In the genomic region with DNA sequence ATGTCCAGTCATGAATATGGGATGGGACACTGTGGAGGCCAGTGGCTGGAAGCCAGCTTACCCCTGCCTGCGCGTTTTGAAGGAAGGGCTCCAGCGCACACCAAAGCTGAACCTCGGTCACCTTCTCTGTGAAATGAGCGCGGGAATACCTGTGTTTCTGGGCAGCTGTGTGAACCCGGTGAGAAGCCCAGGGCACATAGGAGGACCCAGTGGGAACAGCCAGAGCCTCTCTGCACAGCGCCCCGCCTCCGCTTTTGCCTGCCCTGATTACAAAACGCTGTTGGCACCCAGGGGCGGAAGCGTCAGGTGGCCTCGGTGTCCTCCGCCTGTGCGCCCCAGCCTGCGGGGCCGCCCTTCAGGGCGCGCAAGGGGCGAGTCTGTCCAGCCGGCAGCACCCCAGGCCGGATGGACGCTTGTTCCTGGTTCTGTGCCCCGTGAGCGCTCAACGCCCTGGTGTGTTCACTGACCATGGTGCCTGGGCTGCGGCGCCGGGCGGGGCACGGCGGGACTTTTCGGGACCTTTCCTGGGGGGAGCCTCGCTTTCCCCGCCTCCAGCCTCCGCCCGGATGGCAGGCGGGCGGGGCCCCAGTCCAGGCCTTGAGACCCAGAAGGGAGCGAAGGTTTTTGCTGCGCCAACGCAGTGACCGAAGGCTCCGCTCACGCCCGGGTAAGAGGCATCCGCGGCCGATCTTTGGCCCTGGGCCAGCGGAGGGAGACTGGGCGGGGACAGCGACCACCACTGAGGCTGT, we compare ENCODE assay signal across 1 cellular context.
TF ChIP-seq lines count a peak whose summit lies in the region.

A gene (plus strand): TSS at position 588 of the 749 bp plus-strand sequence. CDS start 23,895 bp downstream, outside the sequence.

TF ChIP-seq in HepG2, 621 proteins besides CTCF, POLR2A, EP300 and RAD21 (continued from another document and continues in another):
- TF ChIP-seq, protein P1, sequence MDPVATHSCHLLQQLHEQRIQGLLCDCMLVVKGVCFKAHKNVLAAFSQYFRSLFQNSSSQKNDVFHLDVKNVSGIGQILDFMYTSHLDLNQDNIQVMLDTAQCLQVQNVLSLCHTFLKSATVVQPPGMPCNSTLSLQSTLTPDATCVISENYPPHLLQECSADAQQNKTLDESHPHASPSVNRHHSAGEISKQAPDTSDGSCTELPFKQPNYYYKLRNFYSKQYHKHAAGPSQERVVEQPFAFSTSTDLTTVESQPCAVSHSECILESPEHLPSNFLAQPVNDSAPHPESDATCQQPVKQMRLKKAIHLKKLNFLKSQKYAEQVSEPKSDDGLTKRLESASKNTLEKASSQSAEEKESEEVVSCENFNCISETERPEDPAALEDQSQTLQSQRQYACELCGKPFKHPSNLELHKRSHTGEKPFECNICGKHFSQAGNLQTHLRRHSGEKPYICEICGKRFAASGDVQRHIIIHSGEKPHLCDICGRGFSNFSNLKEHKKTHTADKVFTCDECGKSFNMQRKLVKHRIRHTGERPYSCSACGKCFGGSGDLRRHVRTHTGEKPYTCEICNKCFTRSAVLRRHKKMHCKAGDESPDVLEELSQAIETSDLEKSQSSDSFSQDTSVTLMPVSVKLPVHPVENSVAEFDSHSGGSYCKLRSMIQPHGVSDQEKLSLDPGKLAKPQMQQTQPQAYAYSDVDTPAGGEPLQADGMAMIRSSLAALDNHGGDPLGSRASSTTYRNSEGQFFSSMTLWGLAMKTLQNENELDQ (CRISPR knock-in tag; IDR thresholded peaks at IDR 0.05; ENCODE audit: borderline replicate concordance) = no peak
- TF ChIP-seq ZNF138 (CRISPR knock-in tag; IDR thresholded peaks at IDR 0.05; ENCODE audit: low read depth) (no peak), FOSL1 (CRISPR knock-in tag; IDR thresholded peaks at IDR 0.05; ENCODE audit: borderline replicate concordance) (no peak), CHD4 (IDR thresholded peaks at IDR 0.05; ENCODE audit: borderline replicate concordance, low read length) (no peak), ZNF292 (CRISPR knock-in tag; IDR thresholded peaks at IDR 0.05; ENCODE audit: borderline replicate concordance, low read depth) (peak; percentile 26), KMT2A (CRISPR knock-in tag; IDR thresholded peaks at IDR 0.05) (0 out of 2 replicates have a peak, but pooled peaks have one; percentile 40), NR2C2 (CRISPR knock-in tag; IDR thresholded peaks at IDR 0.05; ENCODE audit: borderline replicate concordance) (peak; percentile 32; the same call in 1 of the 2 replicates), ZNF709 (CRISPR knock-in tag; IDR thresholded peaks at IDR 0.05) (no peak; the same call in 1 of the 2 replicates), ZKSCAN5 (CRISPR knock-in tag; IDR thresholded peaks at IDR 0.05) (no peak), PPARG (CRISPR knock-in tag; conservative IDR thresholded peaks at IDR 0.05) (no peak), WIZ (CRISPR knock-in tag; IDR thresholded peaks at IDR 0.05) (no peak), ZNF3 (CRISPR knock-in tag; IDR thresholded peaks at IDR 0.05) (peak; percentile 46; the same call in 1 of the 2 replicates), YEATS4 (CRISPR knock-in tag; IDR thresholded peaks at IDR 0.05; ENCODE audit: borderline replicate concordance) (no peak; the same call in none of the 2 replicates), ZNF20 (CRISPR knock-in tag; IDR thresholded peaks at IDR 0.05) (0 out of 2 replicates have a peak, but pooled peaks have one; percentile 59)
- TF ChIP-seq, protein P2, sequence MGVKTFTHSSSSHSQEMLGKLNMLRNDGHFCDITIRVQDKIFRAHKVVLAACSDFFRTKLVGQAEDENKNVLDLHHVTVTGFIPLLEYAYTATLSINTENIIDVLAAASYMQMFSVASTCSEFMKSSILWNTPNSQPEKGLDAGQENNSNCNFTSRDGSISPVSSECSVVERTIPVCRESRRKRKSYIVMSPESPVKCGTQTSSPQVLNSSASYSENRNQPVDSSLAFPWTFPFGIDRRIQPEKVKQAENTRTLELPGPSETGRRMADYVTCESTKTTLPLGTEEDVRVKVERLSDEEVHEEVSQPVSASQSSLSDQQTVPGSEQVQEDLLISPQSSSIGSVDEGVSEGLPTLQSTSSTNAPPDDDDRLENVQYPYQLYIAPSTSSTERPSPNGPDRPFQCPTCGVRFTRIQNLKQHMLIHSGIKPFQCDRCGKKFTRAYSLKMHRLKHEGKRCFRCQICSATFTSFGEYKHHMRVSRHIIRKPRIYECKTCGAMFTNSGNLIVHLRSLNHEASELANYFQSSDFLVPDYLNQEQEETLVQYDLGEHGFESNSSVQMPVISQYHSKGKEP (CRISPR knock-in tag; IDR thresholded peaks at IDR 0.05) = no peak
- TF ChIP-seq, protein P3, sequence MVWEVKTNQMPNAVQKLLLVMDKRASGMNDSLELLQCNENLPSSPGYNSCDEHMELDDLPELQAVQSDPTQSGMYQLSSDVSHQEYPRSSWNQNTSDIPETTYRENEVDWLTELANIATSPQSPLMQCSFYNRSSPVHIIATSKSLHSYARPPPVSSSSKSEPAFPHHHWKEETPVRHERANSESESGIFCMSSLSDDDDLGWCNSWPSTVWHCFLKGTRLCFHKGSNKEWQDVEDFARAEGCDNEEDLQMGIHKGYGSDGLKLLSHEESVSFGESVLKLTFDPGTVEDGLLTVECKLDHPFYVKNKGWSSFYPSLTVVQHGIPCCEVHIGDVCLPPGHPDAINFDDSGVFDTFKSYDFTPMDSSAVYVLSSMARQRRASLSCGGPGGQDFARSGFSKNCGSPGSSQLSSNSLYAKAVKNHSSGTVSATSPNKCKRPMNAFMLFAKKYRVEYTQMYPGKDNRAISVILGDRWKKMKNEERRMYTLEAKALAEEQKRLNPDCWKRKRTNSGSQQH (CRISPR knock-in tag; IDR thresholded peaks at IDR 0.05; ENCODE audit: low read depth) = peak; percentile 41; the same call in 1 of the 2 replicates
- TF ChIP-seq, protein P4, sequence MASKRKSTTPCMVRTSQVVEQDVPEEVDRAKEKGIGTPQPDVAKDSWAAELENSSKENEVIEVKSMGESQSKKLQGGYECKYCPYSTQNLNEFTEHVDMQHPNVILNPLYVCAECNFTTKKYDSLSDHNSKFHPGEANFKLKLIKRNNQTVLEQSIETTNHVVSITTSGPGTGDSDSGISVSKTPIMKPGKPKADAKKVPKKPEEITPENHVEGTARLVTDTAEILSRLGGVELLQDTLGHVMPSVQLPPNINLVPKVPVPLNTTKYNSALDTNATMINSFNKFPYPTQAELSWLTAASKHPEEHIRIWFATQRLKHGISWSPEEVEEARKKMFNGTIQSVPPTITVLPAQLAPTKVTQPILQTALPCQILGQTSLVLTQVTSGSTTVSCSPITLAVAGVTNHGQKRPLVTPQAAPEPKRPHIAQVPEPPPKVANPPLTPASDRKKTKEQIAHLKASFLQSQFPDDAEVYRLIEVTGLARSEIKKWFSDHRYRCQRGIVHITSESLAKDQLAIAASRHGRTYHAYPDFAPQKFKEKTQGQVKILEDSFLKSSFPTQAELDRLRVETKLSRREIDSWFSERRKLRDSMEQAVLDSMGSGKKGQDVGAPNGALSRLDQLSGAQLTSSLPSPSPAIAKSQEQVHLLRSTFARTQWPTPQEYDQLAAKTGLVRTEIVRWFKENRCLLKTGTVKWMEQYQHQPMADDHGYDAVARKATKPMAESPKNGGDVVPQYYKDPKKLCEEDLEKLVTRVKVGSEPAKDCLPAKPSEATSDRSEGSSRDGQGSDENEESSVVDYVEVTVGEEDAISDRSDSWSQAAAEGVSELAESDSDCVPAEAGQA (IDR thresholded peaks at IDR 0.05; ENCODE audit: low read depth) = no peak; the same call in 1 of the 2 replicates
- TF ChIP-seq, protein P4 (CRISPR knock-in tag; IDR thresholded peaks at IDR 0.05; ENCODE audit: borderline replicate concordance) = no peak
- TF ChIP-seq, protein P5, sequence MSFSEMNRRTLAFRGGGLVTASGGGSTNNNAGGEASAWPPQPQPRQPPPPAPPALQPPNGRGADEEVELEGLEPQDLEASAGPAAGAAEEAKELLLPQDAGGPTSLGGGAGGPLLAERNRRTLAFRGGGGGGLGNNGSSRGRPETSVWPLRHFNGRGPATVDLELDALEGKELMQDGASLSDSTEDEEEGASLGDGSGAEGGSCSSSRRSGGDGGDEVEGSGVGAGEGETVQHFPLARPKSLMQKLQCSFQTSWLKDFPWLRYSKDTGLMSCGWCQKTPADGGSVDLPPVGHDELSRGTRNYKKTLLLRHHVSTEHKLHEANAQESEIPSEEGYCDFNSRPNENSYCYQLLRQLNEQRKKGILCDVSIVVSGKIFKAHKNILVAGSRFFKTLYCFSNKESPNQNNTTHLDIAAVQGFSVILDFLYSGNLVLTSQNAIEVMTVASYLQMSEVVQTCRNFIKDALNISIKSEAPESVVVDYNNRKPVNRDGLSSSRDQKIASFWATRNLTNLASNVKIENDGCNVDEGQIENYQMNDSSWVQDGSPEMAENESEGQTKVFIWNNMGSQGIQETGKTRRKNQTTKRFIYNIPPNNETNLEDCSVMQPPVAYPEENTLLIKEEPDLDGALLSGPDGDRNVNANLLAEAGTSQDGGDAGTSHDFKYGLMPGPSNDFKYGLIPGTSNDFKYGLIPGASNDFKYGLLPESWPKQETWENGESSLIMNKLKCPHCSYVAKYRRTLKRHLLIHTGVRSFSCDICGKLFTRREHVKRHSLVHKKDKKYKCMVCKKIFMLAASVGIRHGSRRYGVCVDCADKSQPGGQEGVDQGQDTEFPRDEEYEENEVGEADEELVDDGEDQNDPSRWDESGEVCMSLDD (CRISPR knock-in tag; IDR thresholded peaks at IDR 0.05; ENCODE audit: borderline replicate concordance) = peak; percentile 76; the same call in 1 of the 2 replicates
- TF ChIP-seq, protein P6, sequence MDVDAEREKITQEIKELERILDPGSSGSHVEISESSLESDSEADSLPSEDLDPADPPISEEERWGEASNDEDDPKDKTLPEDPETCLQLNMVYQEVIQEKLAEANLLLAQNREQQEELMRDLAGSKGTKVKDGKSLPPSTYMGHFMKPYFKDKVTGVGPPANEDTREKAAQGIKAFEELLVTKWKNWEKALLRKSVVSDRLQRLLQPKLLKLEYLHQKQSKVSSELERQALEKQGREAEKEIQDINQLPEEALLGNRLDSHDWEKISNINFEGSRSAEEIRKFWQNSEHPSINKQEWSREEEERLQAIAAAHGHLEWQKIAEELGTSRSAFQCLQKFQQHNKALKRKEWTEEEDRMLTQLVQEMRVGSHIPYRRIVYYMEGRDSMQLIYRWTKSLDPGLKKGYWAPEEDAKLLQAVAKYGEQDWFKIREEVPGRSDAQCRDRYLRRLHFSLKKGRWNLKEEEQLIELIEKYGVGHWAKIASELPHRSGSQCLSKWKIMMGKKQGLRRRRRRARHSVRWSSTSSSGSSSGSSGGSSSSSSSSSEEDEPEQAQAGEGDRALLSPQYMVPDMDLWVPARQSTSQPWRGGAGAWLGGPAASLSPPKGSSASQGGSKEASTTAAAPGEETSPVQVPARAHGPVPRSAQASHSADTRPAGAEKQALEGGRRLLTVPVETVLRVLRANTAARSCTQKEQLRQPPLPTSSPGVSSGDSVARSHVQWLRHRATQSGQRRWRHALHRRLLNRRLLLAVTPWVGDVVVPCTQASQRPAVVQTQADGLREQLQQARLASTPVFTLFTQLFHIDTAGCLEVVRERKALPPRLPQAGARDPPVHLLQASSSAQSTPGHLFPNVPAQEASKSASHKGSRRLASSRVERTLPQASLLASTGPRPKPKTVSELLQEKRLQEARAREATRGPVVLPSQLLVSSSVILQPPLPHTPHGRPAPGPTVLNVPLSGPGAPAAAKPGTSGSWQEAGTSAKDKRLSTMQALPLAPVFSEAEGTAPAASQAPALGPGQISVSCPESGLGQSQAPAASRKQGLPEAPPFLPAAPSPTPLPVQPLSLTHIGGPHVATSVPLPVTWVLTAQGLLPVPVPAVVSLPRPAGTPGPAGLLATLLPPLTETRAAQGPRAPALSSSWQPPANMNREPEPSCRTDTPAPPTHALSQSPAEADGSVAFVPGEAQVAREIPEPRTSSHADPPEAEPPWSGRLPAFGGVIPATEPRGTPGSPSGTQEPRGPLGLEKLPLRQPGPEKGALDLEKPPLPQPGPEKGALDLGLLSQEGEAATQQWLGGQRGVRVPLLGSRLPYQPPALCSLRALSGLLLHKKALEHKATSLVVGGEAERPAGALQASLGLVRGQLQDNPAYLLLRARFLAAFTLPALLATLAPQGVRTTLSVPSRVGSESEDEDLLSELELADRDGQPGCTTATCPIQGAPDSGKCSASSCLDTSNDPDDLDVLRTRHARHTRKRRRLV (CRISPR knock-in tag; IDR thresholded peaks at IDR 0.05) = peak; percentile 76; the same call in 1 of the 2 replicates
- TF ChIP-seq, protein P7, sequence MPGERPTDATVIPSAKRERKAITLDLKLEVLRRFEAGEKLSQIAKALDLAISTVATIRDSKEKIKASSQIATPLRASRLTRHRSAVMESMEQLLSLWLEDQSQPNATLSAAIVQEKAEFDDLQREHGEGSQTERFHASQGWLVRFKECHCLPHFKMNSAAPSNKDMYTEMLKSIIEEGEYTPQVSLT (CRISPR knock-in tag; IDR thresholded peaks at IDR 0.05; ENCODE audit: borderline replicate concordance, low read depth) = no peak
- TF ChIP-seq, protein P8, sequence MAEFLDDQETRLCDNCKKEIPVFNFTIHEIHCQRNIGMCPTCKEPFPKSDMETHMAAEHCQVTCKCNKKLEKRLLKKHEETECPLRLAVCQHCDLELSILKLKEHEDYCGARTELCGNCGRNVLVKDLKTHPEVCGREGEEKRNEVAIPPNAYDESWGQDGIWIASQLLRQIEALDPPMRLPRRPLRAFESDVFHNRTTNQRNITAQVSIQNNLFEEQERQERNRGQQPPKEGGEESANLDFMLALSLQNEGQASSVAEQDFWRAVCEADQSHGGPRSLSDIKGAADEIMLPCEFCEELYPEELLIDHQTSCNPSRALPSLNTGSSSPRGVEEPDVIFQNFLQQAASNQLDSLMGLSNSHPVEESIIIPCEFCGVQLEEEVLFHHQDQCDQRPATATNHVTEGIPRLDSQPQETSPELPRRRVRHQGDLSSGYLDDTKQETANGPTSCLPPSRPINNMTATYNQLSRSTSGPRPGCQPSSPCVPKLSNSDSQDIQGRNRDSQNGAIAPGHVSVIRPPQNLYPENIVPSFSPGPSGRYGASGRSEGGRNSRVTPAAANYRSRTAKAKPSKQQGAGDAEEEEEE (CRISPR knock-in tag; IDR thresholded peaks at IDR 0.05; ENCODE audit: borderline replicate concordance) = no peak
